Comparison of ENCODE assay signal across 8 cellular contexts in the genomic region with DNA sequence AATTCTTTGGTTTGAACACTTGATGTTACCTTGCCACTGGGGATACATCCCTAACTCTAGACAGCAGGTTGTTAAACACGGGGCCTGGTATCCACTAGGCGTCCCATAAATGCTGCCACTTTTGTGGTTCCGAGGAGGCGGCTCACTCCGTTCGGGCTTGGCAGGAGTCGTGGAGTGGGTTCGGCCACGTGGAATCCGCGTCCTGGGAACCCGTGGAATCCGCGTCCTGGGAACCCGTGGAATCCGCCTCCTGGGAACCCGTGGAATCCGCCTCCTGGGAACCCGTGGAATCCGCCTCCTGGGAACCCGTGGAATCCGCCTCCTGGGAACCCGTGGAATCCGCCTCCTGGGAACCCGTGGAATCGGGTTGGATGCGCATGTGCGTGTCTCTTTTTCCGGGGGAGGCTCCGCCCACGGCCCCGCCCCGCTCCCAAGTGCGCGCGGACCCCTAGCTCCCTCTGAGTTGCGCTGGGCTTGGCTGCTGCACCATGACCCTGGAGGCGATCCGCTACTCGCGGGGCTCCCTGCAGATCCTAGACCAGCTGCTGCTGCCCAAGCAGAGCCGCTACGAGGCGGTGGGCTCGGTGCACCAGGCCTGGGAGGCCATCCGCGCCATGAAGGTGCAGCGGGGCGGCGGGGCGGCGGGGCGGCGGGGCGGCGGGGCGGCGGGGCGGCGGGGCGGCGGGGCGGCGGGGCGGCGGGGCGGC. TPM values are rescaled to one million over a fixed set of nuclear protein-coding genes. Genes with fewer than 3 reads are reported as not detected.
DNase-seq lines count a peak whose midpoint lies in the region; ATAC-seq, FAIRE-seq and TF ChIP-seq lines count a peak whose summit lies in the region.

MRI1 (plus strand) TSS at position 422 of the 707 bp plus-strand sequence; CDS start at position 489, 67 bp downstream.

- no peak for TF ChIP-seq CTCF in IMR-90 (conservative IDR thresholded peaks at IDR 0.05; ENCODE audit: low read depth, low read length)
- peak; percentile 13 for TF ChIP-seq CTCF in fibroblast of villous mesenchyme (IDR thresholded peaks at IDR 0.05; ENCODE audit: insufficient read depth, low read depth, low read length)
- TF ChIP-seq CTCF in nephron (IDR thresholded peaks at IDR 0.05; ENCODE audit: unreplicated experiment in 3 of 3): no peak
- TF ChIP-seq CTCF in subcutaneous adipose tissue (IDR thresholded peaks at IDR 0.05; ENCODE audit: low read depth): no peak

- 19% methylated on average over 22 of the region's 67 CpGs; no CpG with 5 or more reads in 1 of the 2 experiments for WGBS in IMR-90 (ENCODE audit: extremely low coverage in 2 of 2, insufficient read length in 1 of 2), 2 experiments

- peak within 1 kb of the TSS; percentile 99 for H2AFZ ChIP-seq in IMR-90 (replicated peaks; ENCODE audit: low read length, poor library complexity)

- peaks cover 7% of the 10 kb centered on the region for H3K4me1 Mint-ChIP-seq in nephron

- peak within 1 kb of the TSS; percentile 72 for H3K23ac ChIP-seq in IMR-90 (ENCODE audit: low read depth, low read length)

- peak within 1 kb of the TSS; percentile 92 for H3K9ac ChIP-seq in IMR-90 (ENCODE audit: low read depth, low read length)

- H3K18ac ChIP-seq in IMR-90 (ENCODE audit: low read depth, low read length): peak within 1 kb of the TSS; percentile 53; the same call in 1 of the 2 replicates

- no peak within 1 kb of the TSS for H2BK20ac ChIP-seq in IMR-90 (ENCODE audit: low read depth, low read length)

- no peaks in the 10 kb centered on the region for H3K27me3 ChIP-seq in IMR-90 (ENCODE audit: control insufficient read depth, insufficient read depth, low read length)

- H3K9me1 ChIP-seq in IMR-90 (ENCODE audit: insufficient read depth, low read length): no peaks in the 10 kb centered on the region; the same call in 1 of the 2 replicates

- DNase-seq in GM12891 (ENCODE audit: insufficient read length, low spot score) (peak; percentile 84), IMR-90 (peak; percentile 60), RPMI7951 (ENCODE audit: low read depth) (peak; percentile 68), activated gamma-delta T cell (lab: John Stamatoyannopoulos, UW) (peak; percentile 37), fibroblast of villous mesenchyme (ENCODE audit: low read depth) (peak; percentile 64)

- H4K91ac ChIP-seq in IMR-90 (ENCODE audit: insufficient read depth, low read depth, low read length): peak within 1 kb of the TSS; percentile 75

- peaks cover 53% of the 10 kb centered on the region for H3K36me3 ChIP-seq in IMR-90 (ENCODE audit: control insufficient read depth, insufficient read depth, low read length)

- in situ Hi-C loops in IMR-90 (cut with MboI; ENCODE audit: low sequenced_read_pairs): loop anchor here (25.0 kb wide), 1 partner anchor 323 kb away; the partner anchor contains the start of genes C19orf67 and SAMD1

- peak within 1 kb of the TSS; percentile 67 for H2BK5ac ChIP-seq in IMR-90 (ENCODE audit: low read depth, low read length, poor library complexity, severe bottlenecking)

- CTCF ChIA-PET in IMR-90 (lab: Yijun Ruan, JAX): no interaction called here

- TF ChIP-seq POLR2A in GM12891 (IDR thresholded peaks at IDR 0.05; ENCODE audit: low read depth, low read length) (0 out of 2 replicates have a peak, but pooled peaks have one; percentile 26), IMR-90 (IDR thresholded peaks at IDR 0.05; ENCODE audit: low read depth, low read length) (peak; percentile 33; the same call in 1 of the 2 replicates)

- H2BK15ac ChIP-seq in IMR-90 (ENCODE audit: low read depth, low read length): no peak within 1 kb of the TSS

- peaks cover 18 to 45% of the 10 kb centered on the region in 2 experiments for H3K79me1 ChIP-seq in IMR-90 (ENCODE audit: low read depth in 1 of 2, low read length in 2 of 2)

- peak within 1 kb of the TSS; percentile 88 to 91 (median 89) for H3K4me3 Mint-ChIP-seq in nephron

- H3K4ac ChIP-seq in IMR-90 (ENCODE audit: low read depth, low read length): peak within 1 kb of the TSS; percentile 85

- H3K27me3 Mint-ChIP-seq in nephron (ENCODE audit: low read depth): no peaks in the 10 kb centered on the region

- no peaks in the 10 kb centered on the region for H3K9me3 Mint-ChIP-seq in nephron

- ATAC-seq in IMR-90 (ENCODE audit: low read depth) (peak; percentile 96), HG03457 (IDR thresholded peaks at IDR 0.05; ENCODE audit: unreplicated experiment) (no peak)

- POLR2A ChIA-PET in IMR-90 (lab: Charles Lee; ENCODE audit: unreplicated experiment): interaction anchor here (1.1 kb wide), 1 partner anchor 10 kb away, joined by 6 read pairs; the partner anchor contains the start of gene C19orf53

- H3K4me3 ChIP-seq in IMR-90 (ENCODE audit: insufficient read depth, low read depth, low read length): peak within 1 kb of the TSS; percentile 99
- peak within 1 kb of the TSS; percentile 80 for H3K4me3 ChIP-seq in fibroblast of villous mesenchyme (ENCODE audit: low read depth, low read length)

- peak within 1 kb of the TSS; percentile 69 to 84 for H4K8ac ChIP-seq in IMR-90 (ENCODE audit: low read depth in 2 of 2, low read length in 2 of 2)

- H3K14ac ChIP-seq in IMR-90 (replicated peaks; ENCODE audit: low read depth, low read length): peak within 1 kb of the TSS; percentile 75

- H4K5ac ChIP-seq in IMR-90 (ENCODE audit: low read depth, low read length): peak within 1 kb of the TSS; percentile 66

- peaks cover 7% of the 10 kb centered on the region for H3K4me1 ChIP-seq in IMR-90 (ENCODE audit: control insufficient read depth, insufficient read depth, low read length)

- dilution Hi-C loops in IMR-90 (cut with HindIII; ENCODE audit: low sequenced_read_pairs, unreplicated experiment): no loop called here

- no peak for TF ChIP-seq RAD21 in IMR-90 (IDR thresholded peaks at IDR 0.05; ENCODE audit: low read length)

- peak within 1 kb of the TSS; percentile 77 for H3K27ac ChIP-seq in IMR-90 (ENCODE audit: insufficient read depth, low read length)

- peak within 1 kb of the TSS; percentile 94 for H3K4me2 ChIP-seq in IMR-90 (ENCODE audit: low read depth, low read length)

- H3K56ac ChIP-seq in IMR-90 (ENCODE audit: extremely low read depth, insufficient read depth, low read length): peak within 1 kb of the TSS; percentile 50; the same call in 1 of the 2 replicates

- H3K9me3 ChIP-seq in IMR-90 (ENCODE audit: control insufficient read depth, insufficient read depth, low read length): no peaks in the 10 kb centered on the region

- H2BK120ac ChIP-seq in IMR-90 (ENCODE audit: low read depth, low read length): no peak within 1 kb of the TSS

- peak within 1 kb of the TSS in 2 of 3 experiments; percentile 27 to 44 for H3K27ac Mint-ChIP-seq in nephron

- peak within 1 kb of the TSS; percentile 89 for H2AK5ac ChIP-seq in IMR-90 (ENCODE audit: low read depth, low read length)

- peak; percentile 94 for FAIRE-seq in GM12891 (lab: Jason Lieb, UNC)

- H4K20me1 ChIP-seq in IMR-90 (ENCODE audit: insufficient read depth, low read length): 0 out of 2 replicates have a peak, but pooled peaks cover 8% of the 10 kb centered on the region

- H2AK9ac ChIP-seq in IMR-90 (replicated peaks; ENCODE audit: low read depth, low read length, poor library complexity): peak within 1 kb of the TSS; percentile 96

- no TSS peak for BruUV-seq in IMR-90 (replicated peaks; lab: Mats Ljungman, UMichigan)

- intact Hi-C loops in IMR-90 (cut with micrococcal nuclease): no loop called here

- H3K36me3 Mint-ChIP-seq in nephron (ENCODE audit: low read depth): peaks cover 32% of the 10 kb centered on the region

TF ChIP-seq in GM12891, 5 proteins besides CTCF, POLR2A, EP300 and RAD21:
- TF ChIP-seq POU2F2 (IDR thresholded peaks at IDR 0.05; ENCODE audit: low read depth, low read length) (no peak), POLR2AphosphoS5 (IDR thresholded peaks at IDR 0.05; ENCODE audit: low read depth, low read length) (no peak), PAX5 (IDR thresholded peaks at IDR 0.05; ENCODE audit: insufficient read depth, low read length, severe bottlenecking) (no peak), TAF1 (IDR thresholded peaks at IDR 0.05; ENCODE audit: low read depth, low read length) (no peak; the same call in 1 of the 2 replicates), SPI1 (IDR thresholded peaks at IDR 0.05; ENCODE audit: low read depth, low read length) (no peak)

TF ChIP-seq in IMR-90, 13 proteins besides CTCF, POLR2A, EP300 and RAD21:
- TF ChIP-seq MXI1 (IDR thresholded peaks at IDR 0.05; ENCODE audit: borderline replicate concordance, low read depth, low read length): no peak
- TF ChIP-seq, protein P1, sequence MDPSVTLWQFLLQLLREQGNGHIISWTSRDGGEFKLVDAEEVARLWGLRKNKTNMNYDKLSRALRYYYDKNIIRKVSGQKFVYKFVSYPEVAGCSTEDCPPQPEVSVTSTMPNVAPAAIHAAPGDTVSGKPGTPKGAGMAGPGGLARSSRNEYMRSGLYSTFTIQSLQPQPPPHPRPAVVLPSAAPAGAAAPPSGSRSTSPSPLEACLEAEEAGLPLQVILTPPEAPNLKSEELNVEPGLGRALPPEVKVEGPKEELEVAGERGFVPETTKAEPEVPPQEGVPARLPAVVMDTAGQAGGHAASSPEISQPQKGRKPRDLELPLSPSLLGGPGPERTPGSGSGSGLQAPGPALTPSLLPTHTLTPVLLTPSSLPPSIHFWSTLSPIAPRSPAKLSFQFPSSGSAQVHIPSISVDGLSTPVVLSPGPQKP (IDR thresholded peaks at IDR 0.05; ENCODE audit: borderline replicate concordance, low read depth, low read length): no peak
- no peak for TF ChIP-seq RCOR1 (IDR thresholded peaks at IDR 0.05; ENCODE audit: insufficient replicate concordance, low read length)
- TF ChIP-seq NFE2L2 (IDR thresholded peaks at IDR 0.05; ENCODE audit: low read depth, low read length): no peak
- TF ChIP-seq MAZ (IDR thresholded peaks at IDR 0.05; ENCODE audit: borderline replicate concordance, low read depth, low read length): no peak
- no peak for TF ChIP-seq BHLHE40 (IDR thresholded peaks at IDR 0.05; ENCODE audit: low read depth, low read length)

RNA-seq across cellular contexts. Expression of gene MRI1, which starts in this region (rescaled TPM):
- 21.0 TPM for polyA plus RNA-seq in GM12891 (2012; ENCODE audit: low read depth, missing spikeins)
- total RNA-seq in IMR-90 (2012; rRNA removed) (26.7 and 28.9 TPM in 2 replicates), fibroblast of villous mesenchyme (27.2 and 44.1 TPM in 2 replicates), subcutaneous adipose tissue (10 to 100 TPM; 12.1 to 81.9 (median 40.3) TPM)
- 37.6 and 45.5 TPM in 2 replicates for polyA plus RNA-seq in IMR-90 (2012; rRNA removed)
- 29.4 and 32.6 TPM in 2 replicates for polyA plus RNA-seq in IMR-90 (2012; cell fraction: cytosol; rRNA removed)
- 200 and 405 TPM in 2 replicates for polyA plus RNA-seq in IMR-90 (2012; cell fraction: nucleus; rRNA removed; ENCODE audit: low replicate concordance)
- total RNA-seq in RPMI7951 (2014; rRNA removed; shearing (Covaris generic)): 24.9 and 52.5 TPM in 2 replicates
